In genomic region chr6:85643530-85644373, GRCh38 we compare ENCODE assay signal across 1 cellular context.
TF ChIP-seq lines count a peak whose summit lies in the region.

No MANE protein-coding gene starts in this region.

TF ChIP-seq in HepG2, 621 proteins besides CTCF, POLR2A, EP300 and RAD21 (continued from another document):
- TF ChIP-seq, protein P1, sequence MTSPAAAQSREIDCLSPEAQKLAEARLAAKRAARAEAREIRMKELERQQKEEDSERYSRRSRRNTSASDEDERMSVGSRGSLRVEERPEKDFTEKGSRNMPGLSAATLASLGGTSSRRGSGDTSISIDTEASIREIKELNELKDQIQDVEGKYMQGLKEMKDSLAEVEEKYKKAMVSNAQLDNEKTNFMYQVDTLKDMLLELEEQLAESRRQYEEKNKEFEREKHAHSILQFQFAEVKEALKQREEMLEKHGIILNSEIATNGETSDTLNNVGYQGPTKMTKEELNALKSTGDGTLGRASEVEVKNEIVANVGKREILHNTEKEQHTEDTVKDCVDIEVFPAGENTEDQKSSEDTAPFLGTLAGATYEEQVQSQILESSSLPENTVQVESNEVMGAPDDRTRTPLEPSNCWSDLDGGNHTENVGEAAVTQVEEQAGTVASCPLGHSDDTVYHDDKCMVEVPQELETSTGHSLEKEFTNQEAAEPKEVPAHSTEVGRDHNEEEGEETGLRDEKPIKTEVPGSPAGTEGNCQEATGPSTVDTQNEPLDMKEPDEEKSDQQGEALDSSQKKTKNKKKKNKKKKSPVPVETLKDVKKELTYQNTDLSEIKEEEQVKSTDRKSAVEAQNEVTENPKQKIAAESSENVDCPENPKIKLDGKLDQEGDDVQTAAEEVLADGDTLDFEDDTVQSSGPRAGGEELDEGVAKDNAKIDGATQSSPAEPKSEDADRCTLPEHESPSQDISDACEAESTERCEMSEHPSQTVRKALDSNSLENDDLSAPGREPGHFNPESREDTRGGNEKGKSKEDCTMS (CRISPR knock-in tag; conservative IDR thresholded peaks at IDR 0.05) = no peak
- TF ChIP-seq RAD51 (IDR thresholded peaks at IDR 0.05; ENCODE audit: borderline replicate concordance) = no peak
- peak; percentile 69 for TF ChIP-seq TBX2 (CRISPR knock-in tag; IDR thresholded peaks at IDR 0.05; ENCODE audit: borderline replicate concordance)
- no peak for TF ChIP-seq PCBP2 (optimal IDR thresholded peaks at IDR 0.05; ENCODE audit: low read depth, low read length, poor library complexity, severe bottlenecking)
- no peak for TF ChIP-seq ZNF883 (CRISPR knock-in tag; IDR thresholded peaks at IDR 0.05; ENCODE audit: not compliant biosample characterization)
- no peak for TF ChIP-seq ZNF510 (CRISPR knock-in tag; IDR thresholded peaks at IDR 0.05; ENCODE audit: low read depth)
- 0 out of 2 replicates have a peak, but pooled peaks have one; percentile 61 for TF ChIP-seq SNAI1 (CRISPR knock-in tag; IDR thresholded peaks at IDR 0.05; ENCODE audit: borderline replicate concordance)
- TF ChIP-seq ZNF639 (CRISPR knock-in tag; conservative IDR thresholded peaks at IDR 0.05) = peak; percentile 98
- TF ChIP-seq JUNB (CRISPR knock-in tag; IDR thresholded peaks at IDR 0.05; ENCODE audit: borderline replicate concordance) = peak; percentile 27; the same call in 1 of the 2 replicates
- TF ChIP-seq, protein P2, sequence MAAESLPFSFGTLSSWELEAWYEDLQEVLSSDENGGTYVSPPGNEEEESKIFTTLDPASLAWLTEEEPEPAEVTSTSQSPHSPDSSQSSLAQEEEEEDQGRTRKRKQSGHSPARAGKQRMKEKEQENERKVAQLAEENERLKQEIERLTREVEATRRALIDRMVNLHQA (CRISPR knock-in tag; IDR thresholded peaks at IDR 0.05) = no peak
- TF ChIP-seq HNRNPH1 (optimal IDR thresholded peaks at IDR 0.05; ENCODE audit: low read depth, low read length) = no peak
- peak; percentile 59; the same call in 1 of the 2 replicates for TF ChIP-seq ZNF350 (CRISPR knock-in tag; IDR thresholded peaks at IDR 0.05; ENCODE audit: borderline replicate concordance, low read depth)
- TF ChIP-seq TFE3 (CRISPR knock-in tag; IDR thresholded peaks at IDR 0.05) = peak; percentile 53
- TF ChIP-seq CHD2 (IDR thresholded peaks at IDR 0.05; ENCODE audit: low read depth, low read length) = peak; percentile 73
- TF ChIP-seq SETDB1 (CRISPR knock-in tag; IDR thresholded peaks at IDR 0.05; ENCODE audit: borderline replicate concordance) = no peak
- TF ChIP-seq NR1H2 (CRISPR knock-in tag; IDR thresholded peaks at IDR 0.05; ENCODE audit: borderline replicate concordance, low read depth) = no peak
- TF ChIP-seq AGO1 (IDR thresholded peaks at IDR 0.05; ENCODE audit: low read depth, low read length, poor library complexity, severe bottlenecking) = no peak
- TF ChIP-seq ZNF558 (CRISPR knock-in tag; IDR thresholded peaks at IDR 0.05; ENCODE audit: borderline replicate concordance) = no peak
- TF ChIP-seq, protein P3, sequence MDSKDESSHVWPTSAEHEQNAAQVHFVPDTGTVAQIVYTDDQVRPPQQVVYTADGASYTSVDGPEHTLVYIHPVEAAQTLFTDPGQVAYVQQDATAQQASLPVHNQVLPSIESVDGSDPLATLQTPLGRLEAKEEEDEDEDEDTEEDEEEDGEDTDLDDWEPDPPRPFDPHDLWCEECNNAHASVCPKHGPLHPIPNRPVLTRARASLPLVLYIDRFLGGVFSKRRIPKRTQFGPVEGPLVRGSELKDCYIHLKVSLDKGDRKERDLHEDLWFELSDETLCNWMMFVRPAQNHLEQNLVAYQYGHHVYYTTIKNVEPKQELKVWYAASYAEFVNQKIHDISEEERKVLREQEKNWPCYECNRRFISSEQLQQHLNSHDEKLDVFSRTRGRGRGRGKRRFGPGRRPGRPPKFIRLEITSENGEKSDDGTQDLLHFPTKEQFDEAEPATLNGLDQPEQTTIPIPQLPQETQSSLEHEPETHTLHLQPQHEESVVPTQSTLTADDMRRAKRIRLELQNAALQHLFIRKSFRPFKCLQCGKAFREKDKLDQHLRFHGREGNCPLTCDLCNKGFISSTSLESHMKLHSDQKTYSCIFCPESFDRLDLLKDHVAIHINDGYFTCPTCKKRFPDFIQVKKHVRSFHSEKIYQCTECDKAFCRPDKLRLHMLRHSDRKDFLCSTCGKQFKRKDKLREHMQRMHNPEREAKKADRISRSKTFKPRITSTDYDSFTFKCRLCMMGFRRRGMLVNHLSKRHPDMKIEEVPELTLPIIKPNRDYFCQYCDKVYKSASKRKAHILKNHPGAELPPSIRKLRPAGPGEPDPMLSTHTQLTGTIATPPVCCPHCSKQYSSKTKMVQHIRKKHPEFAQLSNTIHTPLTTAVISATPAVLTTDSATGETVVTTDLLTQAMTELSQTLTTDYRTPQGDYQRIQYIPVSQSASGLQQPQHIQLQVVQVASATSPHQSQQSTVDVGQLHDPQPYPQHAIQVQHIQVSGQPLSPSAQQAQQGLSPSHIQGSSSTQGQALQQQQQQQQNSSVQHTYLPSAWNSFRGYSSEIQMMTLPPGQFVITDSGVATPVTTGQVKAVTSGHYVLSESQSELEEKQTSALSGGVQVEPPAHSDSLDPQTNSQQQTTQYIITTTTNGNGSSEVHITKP (CRISPR knock-in tag; IDR thresholded peaks at IDR 0.05; ENCODE audit: low read depth) = 0 out of 2 replicates have a peak, but pooled peaks have one; percentile 48
- peak; percentile 60; the same call in 1 of the 2 replicates for TF ChIP-seq KMT2A (CRISPR knock-in tag; IDR thresholded peaks at IDR 0.05)
- no peak; the same call in 1 of the 2 replicates for TF ChIP-seq TGIF2 (CRISPR knock-in tag; IDR thresholded peaks at IDR 0.05)
- TF ChIP-seq CBX5 (CRISPR knock-in tag; IDR thresholded peaks at IDR 0.05; ENCODE audit: borderline replicate concordance) = 0 out of 2 replicates have a peak, but pooled peaks have one; percentile 32
- 0 out of 2 replicates have a peak, but pooled peaks have one; percentile 35 for TF ChIP-seq ZNF543 (CRISPR knock-in tag; IDR thresholded peaks at IDR 0.05)
- TF ChIP-seq RFX3 (CRISPR knock-in tag; IDR thresholded peaks at IDR 0.05) = no peak
- TF ChIP-seq, protein P4, sequence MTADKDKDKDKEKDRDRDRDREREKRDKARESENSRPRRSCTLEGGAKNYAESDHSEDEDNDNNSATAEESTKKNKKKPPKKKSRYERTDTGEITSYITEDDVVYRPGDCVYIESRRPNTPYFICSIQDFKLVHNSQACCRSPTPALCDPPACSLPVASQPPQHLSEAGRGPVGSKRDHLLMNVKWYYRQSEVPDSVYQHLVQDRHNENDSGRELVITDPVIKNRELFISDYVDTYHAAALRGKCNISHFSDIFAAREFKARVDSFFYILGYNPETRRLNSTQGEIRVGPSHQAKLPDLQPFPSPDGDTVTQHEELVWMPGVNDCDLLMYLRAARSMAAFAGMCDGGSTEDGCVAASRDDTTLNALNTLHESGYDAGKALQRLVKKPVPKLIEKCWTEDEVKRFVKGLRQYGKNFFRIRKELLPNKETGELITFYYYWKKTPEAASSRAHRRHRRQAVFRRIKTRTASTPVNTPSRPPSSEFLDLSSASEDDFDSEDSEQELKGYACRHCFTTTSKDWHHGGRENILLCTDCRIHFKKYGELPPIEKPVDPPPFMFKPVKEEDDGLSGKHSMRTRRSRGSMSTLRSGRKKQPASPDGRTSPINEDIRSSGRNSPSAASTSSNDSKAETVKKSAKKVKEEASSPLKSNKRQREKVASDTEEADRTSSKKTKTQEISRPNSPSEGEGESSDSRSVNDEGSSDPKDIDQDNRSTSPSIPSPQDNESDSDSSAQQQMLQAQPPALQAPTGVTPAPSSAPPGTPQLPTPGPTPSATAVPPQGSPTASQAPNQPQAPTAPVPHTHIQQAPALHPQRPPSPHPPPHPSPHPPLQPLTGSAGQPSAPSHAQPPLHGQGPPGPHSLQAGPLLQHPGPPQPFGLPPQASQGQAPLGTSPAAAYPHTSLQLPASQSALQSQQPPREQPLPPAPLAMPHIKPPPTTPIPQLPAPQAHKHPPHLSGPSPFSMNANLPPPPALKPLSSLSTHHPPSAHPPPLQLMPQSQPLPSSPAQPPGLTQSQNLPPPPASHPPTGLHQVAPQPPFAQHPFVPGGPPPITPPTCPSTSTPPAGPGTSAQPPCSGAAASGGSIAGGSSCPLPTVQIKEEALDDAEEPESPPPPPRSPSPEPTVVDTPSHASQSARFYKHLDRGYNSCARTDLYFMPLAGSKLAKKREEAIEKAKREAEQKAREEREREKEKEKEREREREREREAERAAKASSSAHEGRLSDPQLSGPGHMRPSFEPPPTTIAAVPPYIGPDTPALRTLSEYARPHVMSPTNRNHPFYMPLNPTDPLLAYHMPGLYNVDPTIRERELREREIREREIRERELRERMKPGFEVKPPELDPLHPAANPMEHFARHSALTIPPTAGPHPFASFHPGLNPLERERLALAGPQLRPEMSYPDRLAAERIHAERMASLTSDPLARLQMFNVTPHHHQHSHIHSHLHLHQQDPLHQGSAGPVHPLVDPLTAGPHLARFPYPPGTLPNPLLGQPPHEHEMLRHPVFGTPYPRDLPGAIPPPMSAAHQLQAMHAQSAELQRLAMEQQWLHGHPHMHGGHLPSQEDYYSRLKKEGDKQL (CRISPR knock-in tag; IDR thresholded peaks at IDR 0.05; ENCODE audit: low read depth) = peak; percentile 22; the same call in 1 of the 2 replicates
- peak; percentile 54 for TF ChIP-seq AGO2 (optimal IDR thresholded peaks at IDR 0.05; ENCODE audit: low read depth, low read length)
- TF ChIP-seq MAF1 (CRISPR knock-in tag; IDR thresholded peaks at IDR 0.05; ENCODE audit: borderline replicate concordance) = no peak
- TF ChIP-seq GRHL1 (CRISPR knock-in tag; conservative IDR thresholded peaks at IDR 0.05) = no peak
- TF ChIP-seq JUND (CRISPR knock-in tag; IDR thresholded peaks at IDR 0.05) = no peak
- TF ChIP-seq ATRX (CRISPR knock-in tag; IDR thresholded peaks at IDR 0.05; ENCODE audit: borderline replicate concordance) = no peak
- TF ChIP-seq ARNTL (CRISPR knock-in tag; IDR thresholded peaks at IDR 0.05) = peak; percentile 97
- TF ChIP-seq, protein P5, sequence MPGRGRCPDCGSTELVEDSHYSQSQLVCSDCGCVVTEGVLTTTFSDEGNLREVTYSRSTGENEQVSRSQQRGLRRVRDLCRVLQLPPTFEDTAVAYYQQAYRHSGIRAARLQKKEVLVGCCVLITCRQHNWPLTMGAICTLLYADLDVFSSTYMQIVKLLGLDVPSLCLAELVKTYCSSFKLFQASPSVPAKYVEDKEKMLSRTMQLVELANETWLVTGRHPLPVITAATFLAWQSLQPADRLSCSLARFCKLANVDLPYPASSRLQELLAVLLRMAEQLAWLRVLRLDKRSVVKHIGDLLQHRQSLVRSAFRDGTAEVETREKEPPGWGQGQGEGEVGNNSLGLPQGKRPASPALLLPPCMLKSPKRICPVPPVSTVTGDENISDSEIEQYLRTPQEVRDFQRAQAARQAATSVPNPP (CRISPR knock-in tag; IDR thresholded peaks at IDR 0.05) = no peak
- no peak for TF ChIP-seq GABPA (IDR thresholded peaks at IDR 0.05; ENCODE audit: low read depth, low read length)
- peak; percentile 13; the same call in 1 of the 2 replicates for TF ChIP-seq GABPA (CRISPR knock-in tag; IDR thresholded peaks at IDR 0.05; ENCODE audit: low read depth)
